In genomic region chr4:2222838-2223237, GRCh38 we compare ENCODE assay signal across 26 cellular contexts. TPM values are rescaled to one million over a fixed set of nuclear protein-coding genes. Genes with fewer than 3 reads are reported as not detected.
DNase-seq lines count a peak whose midpoint lies in the region; ATAC-seq, FAIRE-seq and TF ChIP-seq lines count a peak whose summit lies in the region.
"Had no signal": no experiment of that assay in that cellular context is flagged by ENCODE, and none has a peak within 500 bp of the region (broad histone marks: within the 10 kb centered on the region; RNA-seq: fewer than 3 reads in every experiment).

No MANE protein-coding gene starts in this region.

- H4K20me1 ChIP-seq in HepG2 (ENCODE audit: insufficient read depth, low read length): no peaks in the 10 kb centered on the region

- H2AFZ ChIP-seq in HepG2 (ENCODE audit: low read length): no peak overlapping the region

- no peak for FAIRE-seq in HepG2 (lab: Jason Lieb, UNC)
- FAIRE-seq: kidney had no signal

- POLR2A ChIA-PET in HepG2 (lab: Yijun Ruan, JAX): no interaction called here

- TF ChIP-seq RAD21 in HepG2 (CRISPR knock-in tag; IDR thresholded peaks at IDR 0.05): no peak

- DNase-seq in HepG2 (ENCODE audit: low spot score) (no peak), right lobe of liver (no peak), NCI-H510A treated with DMSO at 0.1 percent for 48 hours (lab: John Stamatoyannopoulos, UW) (peak; percentile 52), GM19240 (ENCODE audit: insufficient read length, low spot score) (no peak), kidney glomerular epithelial cell (lab: John Stamatoyannopoulos, UW) (no peak)
- DNase-seq: activated CD4-positive, alpha-beta T cell treated with anti-CD3 and anti-CD28 coated beads, Interleukin-2, amount 10 ng/mL, durations not matched to agents 24 days and 14 days; activated naive CD4-positive, alpha-beta T cell treated with anti-CD3 and anti-CD28 coated beads, Interleukin-2, amount 50 U/mL, for 16 hours; activated T-cell treated with anti-CD3 and anti-CD28 coated beads, Interleukin-2, amount 50 U/mL, for 72 hours; aorta; BE2C; DND-41; kidney; mammary epithelial cell; NCI-H1105; NCI-H774; spleen; stimulated activated CD4-positive, alpha-beta T cell treated with anti-CD3 and anti-CD28 coated beads, Interleukin-2, amount 100 ng/mL, for 48 hours; substantia nigra; T-helper 17 cell had no signal

- TF ChIP-seq EP300 in HepG2 (IDR thresholded peaks at IDR 0.05; ENCODE audit: low read depth in 2 of 2, low read length in 2 of 2) (no peak), HepG2 (CRISPR knock-in tag; IDR thresholded peaks at IDR 0.05; ENCODE audit: borderline replicate concordance) (no peak)

- H3K9me3 ChIP-seq in HepG2 (ENCODE audit: low read length): no peaks in the 10 kb centered on the region
- no peaks in the 10 kb centered on the region for H3K9me3 ChIP-seq in right lobe of liver
- H3K9me3 ChIP-seq in iPS-15b (ENCODE audit: control insufficient read depth, insufficient read depth, low read length): no peaks in the 10 kb centered on the region
- H3K9me3 ChIP-seq: BE2C, neutrophil, spleen had no signal

- WGBS in HepG2 (ENCODE audit: low lambda C conversion rate): 95% methylated on average over 2 of the region's 2 CpGs
- 100% methylated on average over 1 of the region's 2 CpGs for WGBS in right lobe of liver (ENCODE audit: insufficient coverage, low coverage, low lambda C conversion rate, missing lambda C conversion rate)

- H3K4me1 ChIP-seq in HepG2 (ENCODE audit: insufficient read depth, low read length) (peaks cover 9% of the 10 kb centered on the region), right lobe of liver (no peaks in the 10 kb centered on the region), iPS-15b (ENCODE audit: control insufficient read depth, insufficient read depth, low read length) (peaks cover 24% of the 10 kb centered on the region)
- H3K4me1 ChIP-seq: BE2C had no signal

- H3K4me2 ChIP-seq in HepG2 (ENCODE audit: low read depth, low read length): no peak overlapping the region

- no TSS peak for BruUV-seq in HepG2 (replicated peaks; lab: Mats Ljungman, UMichigan)

- TF ChIP-seq CTCF in HepG2 (CRISPR knock-in tag; IDR thresholded peaks at IDR 0.05) (no peak), right lobe of liver (IDR thresholded peaks at IDR 0.05) (no peak)

- ATAC-seq in HepG2 (no peak), right lobe of liver (no peak), GM18873 (IDR thresholded peaks at IDR 0.05; ENCODE audit: low FRiP score, unreplicated experiment) (no peak)
- ATAC-seq in activated CD4-positive, CD25-positive, alpha-beta regulatory T cell treated with anti-CD3 and anti-CD28 coated beads, Interleukin-2, amount 50 U/mL, for 24 hours: no peak
- ATAC-seq: activated T-cell treated with anti-CD3 and anti-CD28 coated beads, Interleukin-2, amount 50 U/mL, for 72 hours; stimulated activated effector memory CD8-positive, alpha-beta T cell treated with anti-CD3 and anti-CD28 coated beads, Interleukin-12 subunit alpha, Interleukin-12 subunit beta, amount 100 ng/mL, for 72 hours; T-helper 17 cell had no signal

- H3K36me3 ChIP-seq in HepG2 (replicated peaks in 1 of 2; ENCODE audit: control insufficient read depth in 1 of 2, insufficient read depth in 2 of 2, low read length in 2 of 2): no peaks in the 10 kb centered on the region; a peak in 1 of 5 replicates
- no peaks in the 10 kb centered on the region for H3K36me3 ChIP-seq in right lobe of liver
- H3K36me3 ChIP-seq in iPS-15b (ENCODE audit: control insufficient read depth, insufficient read depth, low read length): peaks cover 3% of the 10 kb centered on the region

- H3K27me3 ChIP-seq in HepG2 (ENCODE audit: control insufficient read depth in 1 of 2, insufficient read depth in 2 of 2, low read length in 2 of 2) (no peaks in the 10 kb centered on the region), right lobe of liver (no peaks in the 10 kb centered on the region), iPS-15b (ENCODE audit: control insufficient read depth, insufficient read depth, low read length) (no peaks in the 10 kb centered on the region)
- H3K27me3 ChIP-seq: BE2C, neutrophil, spleen had no signal

- H3K27ac ChIP-seq in HepG2 (ENCODE audit: extremely low read length, insufficient read depth, low read length) (no peak overlapping the region), right lobe of liver (no peak overlapping the region)
- H3K27ac ChIP-seq: neutrophil, RWPE1, SK-N-MC, spleen had no signal

- in situ Hi-C loops in HepG2 (cut with HindIII; ENCODE audit: extremely low pct_ligation_motif_present, low pct_unique_long_range_greater_than_20kb): no loop called here

- H3K79me2 ChIP-seq in HepG2 (ENCODE audit: insufficient read depth, low read length): no peaks in the 10 kb centered on the region

- H3K4me3 ChIP-seq in HepG2 (replicated peaks in 1 of 3; ENCODE audit: insufficient read depth in 1 of 3, low read depth in 2 of 3, low read length in 3 of 3): no peak overlapping the region
- no peak overlapping the region for H3K4me3 ChIP-seq in right lobe of liver
- H3K4me3 ChIP-seq in iPS-15b (ENCODE audit: low read depth, low read length): no peak overlapping the region
- H3K4me3 ChIP-seq: SK-N-MC, spleen had no signal

- intact Hi-C loops in HepG2 (cut with micrococcal nuclease; ENCODE audit: unreplicated experiment) (no loop called here), right lobe of liver (cut with DNase I) (no loop called here)

- H3K9ac ChIP-seq in HepG2 (ENCODE audit: insufficient read depth, low read depth, low read length) (no peak overlapping the region), iPS-15b (ENCODE audit: low read depth, low read length) (peak overlapping the region; percentile 18)

- TF ChIP-seq POLR2A in HepG2 (IDR thresholded peaks at IDR 0.05; ENCODE audit: insufficient read depth in 1 of 2, low read depth in 2 of 2, low read length in 2 of 2): no peak
- TF ChIP-seq POLR2A in right lobe of liver (IDR thresholded peaks at IDR 0.05): no peak

- CTCF ChIA-PET in HepG2 (lab: Yijun Ruan, JAX; ENCODE audit: low intra/inter-chr PET ratio, low total read pairs): no interaction called here

RNA-seq across cellular contexts. Expression of gene HAUS3, which starts 19.1 kb away (rescaled TPM):
- total RNA-seq in HepG2 (2016; rRNA removed; fragmentation: Illumina TruSeq; extraction: Trizol): 12.6 and 16.3 TPM in 2 replicates
- 0.71 TPM in 2 replicates for total RNA-seq in HepG2 (2016; cell fraction: cytosol; rRNA removed; fragmentation: Illumina TruSeq; extraction: Trizol; ENCODE audit: low read depth)
- total RNA-seq in HepG2 (2016; cell fraction: insoluble cytoplasmic fraction; rRNA removed; fragmentation: Illumina TruSeq; extraction: Trizol): 12.9 and 15.5 TPM in 2 replicates
- total RNA-seq in HepG2 (2016; cell fraction: membrane; rRNA removed; fragmentation: Illumina TruSeq; extraction: Trizol): 3.8 and 4.0 TPM in 2 replicates
- 10.8 and 13.7 TPM in 2 replicates for total RNA-seq in HepG2 (2016; cell fraction: nucleus; rRNA removed; fragmentation: Illumina TruSeq; extraction: Trizol)
- polyA plus RNA-seq in HepG2 (2011; rRNA removed): 3.3 and 3.9 TPM in 2 replicates
- polyA plus RNA-seq in HepG2 (2011; cell fraction: cytosol; rRNA removed): 1.8 and 1.9 TPM in 2 replicates
- 4.8 and 5.1 TPM in 2 replicates for polyA plus RNA-seq in HepG2 (2011; cell fraction: nucleus; rRNA removed)
- polyA plus RNA-seq in HepG2 (2012): 5.4 and 6.4 TPM in 2 replicates
- 0.45 and 0.70 TPM in 2 replicates for polyA plus RNA-seq in HepG2 (2016; cell fraction: cytosol; fragmentation: Illumina TruSeq; extraction: Trizol; ENCODE audit: low read depth)
- 12.2 and 12.5 TPM in 2 replicates for polyA plus RNA-seq in HepG2 (2016; cell fraction: insoluble cytoplasmic fraction; fragmentation: Illumina TruSeq; extraction: Trizol; ENCODE audit: low read depth)
- 1.8 TPM in 2 replicates for polyA plus RNA-seq in HepG2 (2016; cell fraction: membrane; fragmentation: Illumina TruSeq; extraction: Trizol; ENCODE audit: low read depth)
- polyA plus RNA-seq in HepG2 (2016; cell fraction: nucleus; fragmentation: Illumina TruSeq; extraction: Trizol; ENCODE audit: insufficient read depth, low read depth): 26.7 and 27.4 TPM in 2 replicates
- 1.8 and 2.1 TPM in 2 replicates for polyA minus RNA-seq in HepG2 (2011; rRNA and poly(A)+ RNA removed; ENCODE audit: low replicate concordance)
- polyA minus RNA-seq in HepG2 (2011; cell fraction: cytosol; rRNA and poly(A)+ RNA removed): 2.2 and 3.3 TPM in 2 replicates
- polyA minus RNA-seq in HepG2 (2011; cell fraction: nucleus; rRNA and poly(A)+ RNA removed): 5.8 and 6.0 TPM in 2 replicates
- 1 to 10 TPM; 3.5 to 5.1 (median 4.6) TPM for total RNA-seq in right lobe of liver

RNA-seq across cellular contexts. Expression of gene POLN, which starts 19.1 kb away (rescaled TPM):
- total RNA-seq in HepG2 (2016; rRNA removed; fragmentation: Illumina TruSeq; extraction: Trizol): 0.60 and 0.93 TPM in 2 replicates
- 2.3 and 2.5 TPM in 2 replicates for total RNA-seq in HepG2 (2016; cell fraction: cytosol; rRNA removed; fragmentation: Illumina TruSeq; extraction: Trizol; ENCODE audit: low read depth)
- total RNA-seq in HepG2 (2016; cell fraction: insoluble cytoplasmic fraction; rRNA removed; fragmentation: Illumina TruSeq; extraction: Trizol): 0.68 and 1.1 TPM in 2 replicates
- 1.6 and 1.9 TPM in 2 replicates for total RNA-seq in HepG2 (2016; cell fraction: membrane; rRNA removed; fragmentation: Illumina TruSeq; extraction: Trizol)
- 1.1 and 1.5 TPM in 2 replicates for total RNA-seq in HepG2 (2016; cell fraction: nucleus; rRNA removed; fragmentation: Illumina TruSeq; extraction: Trizol)
- 1.2 and 1.5 TPM in 2 replicates for polyA plus RNA-seq in HepG2 (2011; rRNA removed)
- polyA plus RNA-seq in HepG2 (2011; cell fraction: cytosol; rRNA removed): 0.81 and 3.7 TPM in 2 replicates
- 2.7 and 3.7 TPM in 2 replicates for polyA plus RNA-seq in HepG2 (2011; cell fraction: nucleus; rRNA removed)
- 0.39 and 0.48 TPM in 2 replicates for polyA plus RNA-seq in HepG2 (2012)
- 1.0 and 1.4 TPM in 2 replicates for polyA plus RNA-seq in HepG2 (2016; cell fraction: cytosol; fragmentation: Illumina TruSeq; extraction: Trizol; ENCODE audit: low read depth)
- 0.57 and 1.2 TPM in 2 replicates for polyA plus RNA-seq in HepG2 (2016; cell fraction: insoluble cytoplasmic fraction; fragmentation: Illumina TruSeq; extraction: Trizol; ENCODE audit: low read depth)
- polyA plus RNA-seq in HepG2 (2016; cell fraction: membrane; fragmentation: Illumina TruSeq; extraction: Trizol; ENCODE audit: low read depth): 0.90 and 1.4 TPM in 2 replicates
- polyA plus RNA-seq in HepG2 (2016; cell fraction: nucleus; fragmentation: Illumina TruSeq; extraction: Trizol; ENCODE audit: insufficient read depth, low read depth): 0.88 and 2.2 TPM in 2 replicates
- polyA minus RNA-seq in HepG2 (2011; rRNA and poly(A)+ RNA removed; ENCODE audit: low replicate concordance): 0.44 and 0.96 TPM in 2 replicates
- polyA minus RNA-seq in HepG2 (2011; cell fraction: cytosol; rRNA and poly(A)+ RNA removed): 1.2 and 1.3 TPM in 2 replicates
- 0.75 and 1.2 TPM in 2 replicates for polyA minus RNA-seq in HepG2 (2011; cell fraction: nucleus; rRNA and poly(A)+ RNA removed)
- total RNA-seq in right lobe of liver: 1 to 10 TPM in 4 of 6 experiments, under 1 TPM in 2; 0.87 to 2.5 (median 1.4) TPM

RNA-seq across cellular contexts. Expression of gene MXD4, which starts 39.1 kb away (rescaled TPM):
- total RNA-seq in HepG2 (2016; rRNA removed; fragmentation: Illumina TruSeq; extraction: Trizol) (19.6 and 31.3 TPM in 2 replicates), right lobe of liver (10 to 100 TPM; 17.8 to 23.0 (median 19.7) TPM)
- total RNA-seq in HepG2 (2016; cell fraction: cytosol; rRNA removed; fragmentation: Illumina TruSeq; extraction: Trizol; ENCODE audit: low read depth): 36.9 and 47.9 TPM in 2 replicates
- total RNA-seq in HepG2 (2016; cell fraction: insoluble cytoplasmic fraction; rRNA removed; fragmentation: Illumina TruSeq; extraction: Trizol): 17.4 and 29.0 TPM in 2 replicates
- 44.7 and 51.6 TPM in 2 replicates for total RNA-seq in HepG2 (2016; cell fraction: membrane; rRNA removed; fragmentation: Illumina TruSeq; extraction: Trizol)
- 17.8 and 19.3 TPM in 2 replicates for total RNA-seq in HepG2 (2016; cell fraction: nucleus; rRNA removed; fragmentation: Illumina TruSeq; extraction: Trizol)
- polyA plus RNA-seq in HepG2 (2011; rRNA removed): 29.0 and 35.5 TPM in 2 replicates
- polyA plus RNA-seq in HepG2 (2011; cell fraction: cytosol; rRNA removed): 18.8 and 32.8 TPM in 2 replicates
- 55.8 and 75.6 TPM in 2 replicates for polyA plus RNA-seq in HepG2 (2011; cell fraction: nucleus; rRNA removed)
- 13.3 and 19.0 TPM in 2 replicates for polyA plus RNA-seq in HepG2 (2012)
- 75.4 and 78.8 TPM in 2 replicates for polyA plus RNA-seq in HepG2 (2016; cell fraction: cytosol; fragmentation: Illumina TruSeq; extraction: Trizol; ENCODE audit: low read depth)
- polyA plus RNA-seq in HepG2 (2016; cell fraction: insoluble cytoplasmic fraction; fragmentation: Illumina TruSeq; extraction: Trizol; ENCODE audit: low read depth): 24.7 and 25.4 TPM in 2 replicates
- polyA plus RNA-seq in HepG2 (2016; cell fraction: membrane; fragmentation: Illumina TruSeq; extraction: Trizol; ENCODE audit: low read depth): 58.0 and 61.9 TPM in 2 replicates
- polyA plus RNA-seq in HepG2 (2016; cell fraction: nucleus; fragmentation: Illumina TruSeq; extraction: Trizol; ENCODE audit: insufficient read depth, low read depth): 40.4 and 42.9 TPM in 2 replicates
- polyA minus RNA-seq in HepG2 (2011; rRNA and poly(A)+ RNA removed; ENCODE audit: low replicate concordance): 56.0 and 71.8 TPM in 2 replicates
- 16.4 and 18.3 TPM in 2 replicates for polyA minus RNA-seq in HepG2 (2011; cell fraction: cytosol; rRNA and poly(A)+ RNA removed)
- 38.0 and 41.2 TPM in 2 replicates for polyA minus RNA-seq in HepG2 (2011; cell fraction: nucleus; rRNA and poly(A)+ RNA removed)
